ENCODE assay signal across 16 cellular contexts in genomic region chr21:38696617-38697016, GRCh38.
"Had no signal": no experiment of that assay in that cellular context is flagged by ENCODE, and none has a peak within 500 bp of the region (broad histone marks: within the 10 kb centered on the region; RNA-seq: fewer than 3 reads in every experiment).

No MANE protein-coding gene starts in this region.

- H3K4me1 Mint-ChIP-seq: activated naive CD4-positive, alpha-beta T cell treated with anti-CD3 and anti-CD28 coated beads, Interleukin-2, amount 50 U/mL, for 24 hours had no signal

- ATAC-seq: activated CD8-positive, alpha-beta T cell treated with anti-CD3 and anti-CD28 coated beads for 36 hours; PC-3 had no signal

- H3K27ac Mint-ChIP-seq: activated CD8-positive, alpha-beta T cell treated with anti-CD3 and anti-CD28 coated beads for 36 hours; activated naive CD4-positive, alpha-beta T cell treated with anti-CD3 and anti-CD28 coated beads, Interleukin-2, amount 50 U/mL, for 24 hours had no signal

- H3K36me3 Mint-ChIP-seq: activated naive CD4-positive, alpha-beta T cell treated with anti-CD3 and anti-CD28 coated beads, Interleukin-2, amount 50 U/mL, for 24 hours had no signal

- DNase-seq: activated CD4-positive, alpha-beta T cell treated with anti-CD3 and anti-CD28 coated beads for 4 hours; activated CD8-positive, alpha-beta memory T cell treated with anti-CD3 and anti-CD28 coated beads, Interleukin-2, amount 50 U/mL, for 48 hours; activated CD8-positive, alpha-beta T cell treated with anti-CD3 and anti-CD28 coated beads for 36 hours; activated T-cell treated with anti-CD3 and anti-CD28 coated beads, Interleukin-2, amount 50 U/mL, for 1 hour; aorta; central memory CD4-positive, alpha-beta T cell; Kasumi-1; NCI-H1092; NCI-H1694 treated with DMSO at 0.1 percent for 48 hours; NCI-H2029 treated with DMSO at 0.1 percent for 48 hours; NCI-H510A treated with DMSO at 0.1 percent for 48 hours; PC-3; SHP77; T-helper 2 cell; T1000 had no signal

- H3K4me3 Mint-ChIP-seq: activated CD8-positive, alpha-beta T cell treated with anti-CD3 and anti-CD28 coated beads for 36 hours; activated naive CD4-positive, alpha-beta T cell treated with anti-CD3 and anti-CD28 coated beads, Interleukin-2, amount 50 U/mL, for 24 hours had no signal

- H3K9me3 Mint-ChIP-seq: activated CD8-positive, alpha-beta T cell treated with anti-CD3 and anti-CD28 coated beads for 36 hours had no signal
